In the genomic region with DNA sequence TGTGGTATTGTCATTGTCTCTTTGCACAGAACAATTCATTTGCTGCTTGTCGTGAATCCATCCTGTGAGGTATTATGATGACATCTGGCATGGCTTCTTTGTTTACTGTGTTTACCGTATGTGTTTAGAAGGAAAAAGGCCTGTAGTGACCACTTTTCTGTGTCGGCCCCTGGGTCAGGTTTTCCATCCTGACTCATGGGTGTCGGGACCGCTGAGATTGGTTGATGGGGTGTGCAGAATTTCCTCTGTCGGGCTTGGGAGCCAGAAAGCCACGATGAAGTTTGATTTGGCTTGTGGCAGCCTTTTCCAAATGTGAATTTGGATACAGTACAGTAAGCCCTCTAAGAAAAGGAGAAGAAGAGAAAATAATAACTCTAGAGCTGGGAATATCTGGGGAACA, we compare ENCODE assay signal across 9 cellular contexts.
DNase-seq lines count a peak whose midpoint lies in the region; ATAC-seq and TF ChIP-seq lines count a peak whose summit lies in the region.
"Had no signal": no experiment of that assay in that cellular context is flagged by ENCODE, and none has a peak within 500 bp of the region (broad histone marks: within the 10 kb centered on the region; RNA-seq: fewer than 3 reads in every experiment).

No MANE protein-coding gene starts in this region.

- H3K4me1 Mint-ChIP-seq in CD8-positive, alpha-beta memory T cell: peaks cover 34 to 40% (median 35%) of the 10 kb centered on the region in 3 donors

- H3K4me3 ChIP-seq in CD8-positive, alpha-beta memory T cell (ENCODE audit: low read length): no peak overlapping the region
- peak overlapping the region; percentile 12 for H3K4me3 ChIP-seq in fibroblast of pulmonary artery (replicated peaks; ENCODE audit: low read depth, low read length)
- no peak overlapping the region for H3K4me3 ChIP-seq in parathyroid adenoma (ENCODE audit: low read depth, low read length)

- H3K9me3 ChIP-seq in CD8-positive, alpha-beta memory T cell (ENCODE audit: low read length): no peaks in the 10 kb centered on the region
- no peaks in the 10 kb centered on the region for H3K9me3 ChIP-seq in parathyroid adenoma (ENCODE audit: control insufficient read depth, low read length)

- ATAC-seq in HG03378 (IDR thresholded peaks at IDR 0.05; ENCODE audit: unreplicated experiment) (no peak), HG03457 (IDR thresholded peaks at IDR 0.05; ENCODE audit: unreplicated experiment) (no peak)
- ATAC-seq in activated CD4-positive, CD25-positive, alpha-beta regulatory T cell treated with anti-CD3 and anti-CD28 coated beads, Interleukin-2, amount 50 U/mL, for 24 hours: no peak

- peaks cover 13% of the 10 kb centered on the region for H3K79me2 ChIP-seq in parathyroid adenoma

- H3K4me1 ChIP-seq in CD8-positive, alpha-beta memory T cell (ENCODE audit: insufficient read depth, low read length): peaks cover 18% of the 10 kb centered on the region
- peaks cover 43% of the 10 kb centered on the region for H3K4me1 ChIP-seq in parathyroid adenoma

- H3K36me3 Mint-ChIP-seq in CD8-positive, alpha-beta memory T cell: peaks cover 0 to 6% (median 3%) of the 10 kb centered on the region in 3 donors

- peak overlapping the region; percentile 60 for H2AFZ ChIP-seq in parathyroid adenoma

- H3K4me2 ChIP-seq in parathyroid adenoma (ENCODE audit: low read length): peak overlapping the region; percentile 21
- H3K4me2 ChIP-seq: KMS-11 had no signal

- TF ChIP-seq CTCF in fibroblast of pulmonary artery (IDR thresholded peaks at IDR 0.05; ENCODE audit: low read length, missing control alignments): no peak
- no peak for TF ChIP-seq CTCF in parathyroid adenoma (IDR thresholded peaks at IDR 0.05)

- no peak overlapping the region for H3K9ac ChIP-seq in parathyroid adenoma
- H3K9ac ChIP-seq: KMS-11 had no signal

- H3K27ac ChIP-seq in CD8-positive, alpha-beta memory T cell (ENCODE audit: low read depth, low read length): no peak overlapping the region
- H3K27ac ChIP-seq in parathyroid adenoma: peak overlapping the region; percentile 84
- H3K27ac ChIP-seq: KMS-11 had no signal

- in situ Hi-C loops in SK-MEL-5 (cut with HindIII; ENCODE audit: low pct_unique_long_range_greater_than_20kb, low sequenced_read_pairs): no loop called here

- POLR2A ChIA-PET in CD8-positive, alpha-beta memory T cell (lab: Charles Lee): no interaction called here

- no peaks in the 10 kb centered on the region for H3K36me3 ChIP-seq in CD8-positive, alpha-beta memory T cell (ENCODE audit: insufficient read depth, low read length)
- no peaks in the 10 kb centered on the region for H3K36me3 ChIP-seq in parathyroid adenoma (ENCODE audit: control insufficient read depth, insufficient read depth, low read length)

- DNase-seq in CD8-positive, alpha-beta memory T cell: no peak
- DNase-seq in SK-MEL-5 (ENCODE audit: low read depth, low spot score) (peak; percentile 35), fibroblast of pulmonary artery (ENCODE audit: low read depth) (peak; percentile 70), NCI-H2227 treated with DMSO at 0.1 percent for 48 hours (lab: John Stamatoyannopoulos, UW) (no peak)

- CTCF ChIA-PET in CD8-positive, alpha-beta memory T cell (lab: Charles Lee): no interaction called here

- peak overlapping the region in 4 of 8 donors; percentile 4 to 80 (median 39) for H3K27ac Mint-ChIP-seq in CD8-positive, alpha-beta memory T cell

- peak overlapping the region in 5 of 7 donors; percentile 11 to 82 (median 43) for H3K4me3 Mint-ChIP-seq in CD8-positive, alpha-beta memory T cell

- no peaks in the 10 kb centered on the region for H3K27me3 ChIP-seq in CD8-positive, alpha-beta memory T cell (ENCODE audit: insufficient read depth, low read length, poor library complexity, severe bottlenecking)
- H3K27me3 ChIP-seq in parathyroid adenoma (ENCODE audit: control insufficient read depth, insufficient read depth, low read length): no peaks in the 10 kb centered on the region

- H3K9me3 Mint-ChIP-seq in CD8-positive, alpha-beta memory T cell: no peaks in the 10 kb centered on the region

- H3K27me3 Mint-ChIP-seq in CD8-positive, alpha-beta memory T cell: no peaks in the 10 kb centered on the region

Comparison
In these comparisons a context has a peak if more than half of its experiments do, and no peak if none do; other contexts are left out.
1. DNase-seq: peak in SK-MEL-5 (single experiment) and fibroblast of pulmonary artery (single experiment); none in CD8-positive, alpha-beta memory T cell (0 of 5) and NCI-H2227 treated with DMSO at 0.1 percent for 48 hours (single experiment).